16 cellular contexts compared by ENCODE assay signal in the genomic region with DNA sequence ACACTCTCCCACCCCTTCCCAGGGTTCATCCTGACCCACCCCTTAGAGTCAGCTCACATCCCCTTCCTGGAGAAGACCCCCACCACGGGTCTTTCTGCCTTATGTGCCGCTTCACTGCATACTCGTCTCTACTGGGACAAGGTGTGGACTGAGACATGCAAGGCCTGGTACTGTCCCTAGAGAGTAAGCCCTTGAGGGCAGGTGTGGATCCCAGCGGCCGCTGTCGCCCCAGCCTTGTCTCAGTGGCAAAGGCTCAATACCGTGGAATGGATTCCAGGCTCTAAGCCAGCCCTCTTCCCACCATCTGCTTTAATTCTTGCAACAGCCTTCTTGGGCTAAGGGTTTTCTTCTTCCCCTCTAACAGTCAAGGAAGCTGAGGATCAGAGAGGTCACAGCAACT.
DNase-seq lines count a peak whose midpoint lies in the region; ATAC-seq and TF ChIP-seq lines count a peak whose summit lies in the region.
"Had no signal": no experiment of that assay in that cellular context is flagged by ENCODE, and none has a peak within 500 bp of the region (broad histone marks: within the 10 kb centered on the region; RNA-seq: fewer than 3 reads in every experiment).

No MANE protein-coding gene starts in this region.

- ATAC-seq in GM23338, result no peak
- no peak for ATAC-seq in activated T-cell treated with anti-CD3 and anti-CD28 coated beads, Interleukin-2, amount 50 U/mL, for 4 hours
- ATAC-seq: A549; CD8-positive, alpha-beta T cell had no signal

- H2BK15ac ChIP-seq in neuronal stem cell (ENCODE audit: low read length), result no peak overlapping the region

- H2AFZ ChIP-seq in GM23338 (peak overlapping the region; percentile 97; the same call in 1 of the 2 replicates), neuronal stem cell (ENCODE audit: low read length) (no peak overlapping the region)

- peak overlapping the region; percentile 29 for H2AK5ac ChIP-seq in neuronal stem cell (ENCODE audit: low read depth, low read length)

- TF ChIP-seq CTCF in GM23338 (conservative IDR thresholded peaks at IDR 0.05; ENCODE audit: low read depth in 2 of 2) (no peak), dorsolateral prefrontal cortex (IDR thresholded peaks at IDR 0.05 in 54 of 56, conservative IDR thresholded peaks at IDR 0.05 in 2 of 56; ENCODE audit: low read depth in 1 of 56, partially characterized antibody in 56 of 56) (no peak)

- H2BK5ac ChIP-seq in neuronal stem cell (ENCODE audit: low read length), result no peak overlapping the region

- H3K27ac ChIP-seq in GM23338 (ENCODE audit: low read depth), result no peak overlapping the region
- peak overlapping the region in 45 of 59 donors; percentile 1 to 80 (median 53) for H3K27ac ChIP-seq in dorsolateral prefrontal cortex
- no peak overlapping the region for H3K27ac ChIP-seq in neuronal stem cell (replicated peaks; ENCODE audit: low read length)
- H3K27ac ChIP-seq: A549 had no signal

- no peaks in the 10 kb centered on the region for H3K36me3 ChIP-seq in GM23338 (ENCODE audit: insufficient read depth)
- H3K36me3 ChIP-seq in neuronal stem cell (replicated peaks in 1 of 2; ENCODE audit: control insufficient read depth in 2 of 2, insufficient read depth in 2 of 2, low read length in 2 of 2), result no peaks in the 10 kb centered on the region
- H3K36me3 ChIP-seq: BE2C, HAP-1 had no signal

- H3K9me3 Mint-ChIP-seq in GM23338, result no peaks in the 10 kb centered on the region
- H3K9me3 Mint-ChIP-seq in activated T-cell treated with anti-CD3 and anti-CD28 coated beads, Interleukin-2, amount 50 U/mL, for 4 hours, result no peaks in the 10 kb centered on the region
- H3K9me3 Mint-ChIP-seq: CD8-positive, alpha-beta T cell had no signal

- no peak overlapping the region for H3K14ac ChIP-seq in neuronal stem cell (ENCODE audit: low read length)

- peaks cover 19% of the 10 kb centered on the region for H3K4me1 ChIP-seq in GM23338 (ENCODE audit: insufficient read depth)
- H3K4me1 ChIP-seq in neuronal stem cell (ENCODE audit: control insufficient read depth in 2 of 2, insufficient read depth in 1 of 2, low read depth in 1 of 2, low read length in 2 of 2), result peaks cover 12 to 24% of the 10 kb centered on the region in 2 donors
- H3K4me1 ChIP-seq: A549, Caco-2 had no signal

- H3K18ac ChIP-seq in neuronal stem cell (ENCODE audit: low read length), result no peak overlapping the region

- H4K91ac ChIP-seq in neuronal stem cell (ENCODE audit: low read depth, low read length, poor library complexity), result no peak overlapping the region

- H3K27me3 ChIP-seq in GM23338 (ENCODE audit: insufficient read depth) (no peaks in the 10 kb centered on the region), dorsolateral prefrontal cortex (no peaks in the 10 kb centered on the region), neuronal stem cell (ENCODE audit: control insufficient read depth in 3 of 3, insufficient read depth in 3 of 3, low read depth in 1 of 3, low read length in 3 of 3) (no peaks in the 10 kb centered on the region)
- H3K27me3 ChIP-seq: BE2C had no signal

- H3K27ac Mint-ChIP-seq in GM23338, result no peak overlapping the region; the same call in 1 of the 2 replicates
- H3K27ac Mint-ChIP-seq: CD14-positive monocyte; CD8-positive, alpha-beta T cell had no signal

- no peak overlapping the region for H3K4me3 Mint-ChIP-seq in GM23338
- no peak overlapping the region for H3K4me3 Mint-ChIP-seq in activated T-cell treated with anti-CD3 and anti-CD28 coated beads, Interleukin-2, amount 50 U/mL, for 4 hours
- H3K4me3 Mint-ChIP-seq: CD14-positive monocyte; CD8-positive, alpha-beta T cell had no signal

- H3K4me1 Mint-ChIP-seq in GM23338, result peaks cover 32% of the 10 kb centered on the region
- no peaks in the 10 kb centered on the region for H3K4me1 Mint-ChIP-seq in activated T-cell treated with anti-CD3 and anti-CD28 coated beads, Interleukin-2, amount 50 U/mL, for 4 hours (ENCODE audit: low read depth)
- H3K4me1 Mint-ChIP-seq: CD14-positive monocyte had no signal

- no CpG with 5 or more reads among the region's 7 CpGs for WGBS in neuronal stem cell (ENCODE audit: extremely low coverage in 2 of 2, insufficient read length in 2 of 2, insufficient replicate concordance in 1 of 2), 2 donors

- no peak overlapping the region for H3K4me2 ChIP-seq in GM23338
- H3K4me2 ChIP-seq in neuronal stem cell (ENCODE audit: insufficient read depth, low read length, poor library complexity, severe bottlenecking), result no peak overlapping the region
- H3K4me2 ChIP-seq: A549 had no signal

- intact Hi-C loops in dorsolateral prefrontal cortex (cut with DNase I), result no loop called here

- peaks cover 0 to 3% of the 10 kb centered on the region in 2 donors for H3K9me3 ChIP-seq in neuronal stem cell (replicated peaks in 1 of 2; ENCODE audit: control insufficient read depth in 2 of 2, insufficient read depth in 1 of 2, low read depth in 1 of 2, low read length in 2 of 2)
- H3K9me3 ChIP-seq: A549, BE2C, Caco-2, HAP-1 had no signal

- no peak overlapping the region for H4K8ac ChIP-seq in neuronal stem cell (ENCODE audit: low read depth, low read length)

- H3K27me3 Mint-ChIP-seq in GM23338 (ENCODE audit: insufficient read depth, low read depth, poor library complexity), result peaks cover 20% of the 10 kb centered on the region
- peaks cover 6% of the 10 kb centered on the region for H3K27me3 Mint-ChIP-seq in activated T-cell treated with anti-CD3 and anti-CD28 coated beads, Interleukin-2, amount 50 U/mL, for 4 hours (ENCODE audit: low read depth)

- no peak overlapping the region for H3K23ac ChIP-seq in neuronal stem cell (ENCODE audit: low read depth, low read length, poor library complexity)

- DNase-seq in DMS79 (lab: John Stamatoyannopoulos, UW) (peak; percentile 28), GM23338 (ENCODE audit: low spot score) (no peak), dorsolateral prefrontal cortex (no peak), neuronal stem cell (ENCODE audit: low spot score) (no peak), NCI-H2227 treated with DMSO at 0.1 percent for 48 hours (lab: John Stamatoyannopoulos, UW) (no peak), COLO829 (ENCODE audit: low spot score) (no peak)
- no peak for DNase-seq in activated T-cell treated with anti-CD3 and anti-CD28 coated beads, Interleukin-2, amount 50 U/mL, for 4 hours
- DNase-seq: BE2C; Caco-2; CD8-positive, alpha-beta T cell; DND-41; GDM1; GOT3 had no signal

- H3K79me2 ChIP-seq in GM23338 (replicated peaks; ENCODE audit: insufficient read depth), result no peaks in the 10 kb centered on the region

- H3K9ac ChIP-seq in neuronal stem cell (ENCODE audit: low read depth, low read length, poor library complexity), result no peak overlapping the region

- H2BK12ac ChIP-seq in neuronal stem cell (ENCODE audit: low read length), result no peak overlapping the region

- no peak overlapping the region for H3K4me3 ChIP-seq in GM23338
- no peak overlapping the region for H3K4me3 ChIP-seq in dorsolateral prefrontal cortex
- no peak overlapping the region for H3K4me3 ChIP-seq in neuronal stem cell (ENCODE audit: low read length in 2 of 2)
- H3K4me3 ChIP-seq: A549, HAP-1 had no signal

- no peak overlapping the region for H2BK120ac ChIP-seq in neuronal stem cell (ENCODE audit: low read depth, low read length)

- no peaks in the 10 kb centered on the region for H4K20me1 ChIP-seq in GM23338 (replicated peaks; ENCODE audit: insufficient read depth)

- no peaks in the 10 kb centered on the region; the same call in 2 of the 3 replicates for H3K36me3 Mint-ChIP-seq in GM23338 (ENCODE audit: low read depth)
- no peaks in the 10 kb centered on the region for H3K36me3 Mint-ChIP-seq in activated T-cell treated with anti-CD3 and anti-CD28 coated beads, Interleukin-2, amount 50 U/mL, for 4 hours (ENCODE audit: insufficient read depth)
- H3K36me3 Mint-ChIP-seq: CD14-positive monocyte; CD8-positive, alpha-beta T cell had no signal

- no peaks in the 10 kb centered on the region for H3K79me1 ChIP-seq in neuronal stem cell (ENCODE audit: low read depth, low read length)

- no peaks in the 10 kb centered on the region for H3K9me2 ChIP-seq in GM23338 (ENCODE audit: insufficient read depth)

- no peaks in the 10 kb centered on the region for H3F3A ChIP-seq in GM23338 (replicated peaks; ENCODE audit: low read depth)

- H3K4ac ChIP-seq in neuronal stem cell (ENCODE audit: low read length), result no peak overlapping the region

TF ChIP-seq in GM23338, 12 proteins besides CTCF, POLR2A, EP300 and RAD21 (continues in another document):
- TF ChIP-seq EZH2phosphoT487 (IDR thresholded peaks at IDR 0.05; ENCODE audit: unreplicated experiment) (no peak), CREB1 (CRISPR knock-in tag; IDR thresholded peaks at IDR 0.05; ENCODE audit: low read depth) (no peak), NANOG (IDR thresholded peaks at IDR 0.05; ENCODE audit: borderline replicate concordance) (no peak), ZNF114 (CRISPR knock-in tag; IDR thresholded peaks at IDR 0.05) (no peak), POLR2AphosphoS5 (IDR thresholded peaks at IDR 0.05; ENCODE audit: low read depth) (no peak)
- TF ChIP-seq, protein P1, sequence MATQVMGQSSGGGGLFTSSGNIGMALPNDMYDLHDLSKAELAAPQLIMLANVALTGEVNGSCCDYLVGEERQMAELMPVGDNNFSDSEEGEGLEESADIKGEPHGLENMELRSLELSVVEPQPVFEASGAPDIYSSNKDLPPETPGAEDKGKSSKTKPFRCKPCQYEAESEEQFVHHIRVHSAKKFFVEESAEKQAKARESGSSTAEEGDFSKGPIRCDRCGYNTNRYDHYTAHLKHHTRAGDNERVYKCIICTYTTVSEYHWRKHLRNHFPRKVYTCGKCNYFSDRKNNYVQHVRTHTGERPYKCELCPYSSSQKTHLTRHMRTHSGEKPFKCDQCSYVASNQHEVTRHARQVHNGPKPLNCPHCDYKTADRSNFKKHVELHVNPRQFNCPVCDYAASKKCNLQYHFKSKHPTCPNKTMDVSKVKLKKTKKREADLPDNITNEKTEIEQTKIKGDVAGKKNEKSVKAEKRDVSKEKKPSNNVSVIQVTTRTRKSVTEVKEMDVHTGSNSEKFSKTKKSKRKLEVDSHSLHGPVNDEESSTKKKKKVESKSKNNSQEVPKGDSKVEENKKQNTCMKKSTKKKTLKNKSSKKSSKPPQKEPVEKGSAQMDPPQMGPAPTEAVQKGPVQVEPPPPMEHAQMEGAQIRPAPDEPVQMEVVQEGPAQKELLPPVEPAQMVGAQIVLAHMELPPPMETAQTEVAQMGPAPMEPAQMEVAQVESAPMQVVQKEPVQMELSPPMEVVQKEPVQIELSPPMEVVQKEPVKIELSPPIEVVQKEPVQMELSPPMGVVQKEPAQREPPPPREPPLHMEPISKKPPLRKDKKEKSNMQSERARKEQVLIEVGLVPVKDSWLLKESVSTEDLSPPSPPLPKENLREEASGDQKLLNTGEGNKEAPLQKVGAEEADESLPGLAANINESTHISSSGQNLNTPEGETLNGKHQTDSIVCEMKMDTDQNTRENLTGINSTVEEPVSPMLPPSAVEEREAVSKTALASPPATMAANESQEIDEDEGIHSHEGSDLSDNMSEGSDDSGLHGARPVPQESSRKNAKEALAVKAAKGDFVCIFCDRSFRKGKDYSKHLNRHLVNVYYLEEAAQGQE (IDR thresholded peaks at IDR 0.05; ENCODE audit: unreplicated experiment), result no peak

Comparison
In these comparisons a context has a peak if more than half of its experiments do, and no peak if none do; other contexts are left out.
1. H3K27ac ChIP-seq: peak in dorsolateral prefrontal cortex (45 of 59); none in GM23338 (single experiment) and neuronal stem cell (single experiment).